Comparison of ENCODE assay signal across 12 cellular contexts in genomic region chr6:90079555-90080490, GRCh38.
DNase-seq lines count a peak whose midpoint lies in the region; ATAC-seq, FAIRE-seq and TF ChIP-seq lines count a peak whose summit lies in the region.
"Had no signal": no experiment of that assay in that cellular context is flagged by ENCODE, and none has a peak within 500 bp of the region (broad histone marks: within the 10 kb centered on the region; RNA-seq: fewer than 3 reads in every experiment).

No MANE protein-coding gene starts in this region.

- peak overlapping the region; percentile 69 for H3K4me2 ChIP-seq in OCI-LY1 (ENCODE audit: low read length)

- 0 out of 2 replicates have a peak, but pooled peaks cover 3% of the 10 kb centered on the region for H4K20me1 ChIP-seq in OCI-LY1 (ENCODE audit: insufficient read depth, low read length)

- H3K4me3 ChIP-seq in OCI-LY1 (ENCODE audit: low read depth, low read length, poor library complexity, severe bottlenecking) = peak overlapping the region; percentile 50

- no peak for TF ChIP-seq CTCF in OCI-LY1 (IDR thresholded peaks at IDR 0.05; ENCODE audit: low read length)
- TF ChIP-seq CTCF in activated CD8-positive, alpha-beta T cell treated with anti-CD3 and anti-CD28 coated beads for 36 hours (IDR thresholded peaks at IDR 0.05) = no peak

- H3K4me3 Mint-ChIP-seq in activated CD8-positive, alpha-beta T cell treated with anti-CD3 and anti-CD28 coated beads for 36 hours = peak overlapping the region; percentile 96

- H3K9me3 Mint-ChIP-seq in activated CD8-positive, alpha-beta T cell treated with anti-CD3 and anti-CD28 coated beads for 36 hours = no peaks in the 10 kb centered on the region
- H3K9me3 Mint-ChIP-seq: CD14-positive monocyte had no signal

- H3K4me1 Mint-ChIP-seq in activated CD8-positive, alpha-beta T cell treated with anti-CD3 and anti-CD28 coated beads for 36 hours (ENCODE audit: low read depth) = peaks cover 70% of the 10 kb centered on the region

- peak; percentile 49 for FAIRE-seq in islet of Langerhans (lab: Jason Lieb, UNC)

- peak overlapping the region; percentile 52 for H3K9ac ChIP-seq in OCI-LY1 (ENCODE audit: low read length)

- H3K79me2 ChIP-seq in OCI-LY1 (ENCODE audit: insufficient read depth, low read length) = peaks cover 97% of the 10 kb centered on the region

- peaks cover 58% of the 10 kb centered on the region; the same call in 1 of the 2 replicates for H3K36me3 ChIP-seq in OCI-LY1 (ENCODE audit: insufficient read depth, low read length)

- no peaks in the 10 kb centered on the region for H3K27me3 Mint-ChIP-seq in activated CD8-positive, alpha-beta T cell treated with anti-CD3 and anti-CD28 coated beads for 36 hours

- peaks cover 100% of the 10 kb centered on the region for H3K4me1 ChIP-seq in OCI-LY1 (ENCODE audit: insufficient read depth, low read length, severe bottlenecking)
- H3K4me1 ChIP-seq: foreskin keratinocyte had no signal

- peak; percentile 85 for DNase-seq in activated CD8-positive, alpha-beta T cell treated with anti-CD3 and anti-CD28 coated beads for 36 hours
- DNase-seq in stimulated activated CD8-positive, alpha-beta memory T cell treated with anti-CD3 and anti-CD28 coated beads, Interleukin-15, amount 100 ng/mL, for 48 hours (ENCODE audit: low read depth in 2 of 2) = peak; percentile 44 to 54
- DNase-seq in superior temporal gyrus (ENCODE audit: extremely low spot score) (no peak), NCI-H2227 treated with DMSO at 0.1 percent for 48 hours (lab: John Stamatoyannopoulos, UW) (no peak)
- DNase-seq: aorta, foreskin keratinocyte, NCI-H1048, right cardiac atrium had no signal

- 0 out of 2 replicates have a peak, but pooled peaks cover 5% of the 10 kb centered on the region for H3F3A ChIP-seq in OCI-LY1 (ENCODE audit: insufficient read depth, low read length)

- H3K36me3 Mint-ChIP-seq in activated CD8-positive, alpha-beta T cell treated with anti-CD3 and anti-CD28 coated beads for 36 hours (ENCODE audit: low read depth) = peaks cover 60% of the 10 kb centered on the region
- H3K36me3 Mint-ChIP-seq: CD14-positive monocyte had no signal

- no peak overlapping the region for H2AFZ ChIP-seq in OCI-LY1 (ENCODE audit: low read length)

- no peaks in the 10 kb centered on the region for H3K27me3 ChIP-seq in OCI-LY1 (ENCODE audit: insufficient read depth, low read length)
- H3K27me3 ChIP-seq: foreskin keratinocyte had no signal

- H3K9me2 ChIP-seq in OCI-LY1 (ENCODE audit: low read depth, low read length) = no peaks in the 10 kb centered on the region

- ATAC-seq in activated CD8-positive, alpha-beta T cell treated with anti-CD3 and anti-CD28 coated beads for 36 hours = peak; percentile 22
- no peak for ATAC-seq in HG03139 (IDR thresholded peaks at IDR 0.05; ENCODE audit: unreplicated experiment)
- ATAC-seq: foreskin keratinocyte, right cardiac atrium had no signal

- POLR2A ChIA-PET in activated CD8-positive, alpha-beta T cell treated with anti-CD3 and anti-CD28 coated beads for 36 hours (lab: Charles Lee) = interaction anchor here (0.5 to 1.5 kb wide), 27 partner anchors 11 to 394 kb away, joined by 3 to 13 read pairs (median 4); no protein-coding TSS in a partner anchor

- H3K27ac ChIP-seq in OCI-LY1 (ENCODE audit: low read depth, low read length, poor library complexity, severe bottlenecking) = peak overlapping the region; percentile 72
- H3K27ac ChIP-seq: foreskin keratinocyte had no signal

- H3K27ac Mint-ChIP-seq in activated CD8-positive, alpha-beta T cell treated with anti-CD3 and anti-CD28 coated beads for 36 hours = peak overlapping the region; percentile 99
- H3K27ac Mint-ChIP-seq: CD14-positive monocyte had no signal

- CTCF ChIA-PET in activated CD8-positive, alpha-beta T cell treated with anti-CD3 and anti-CD28 coated beads for 36 hours (lab: Charles Lee) = interaction anchor here (0.6 to 1.8 kb wide), 6 partner anchors 30 to 193 kb away, joined by 3 to 5 read pairs (median 3); no protein-coding TSS in a partner anchor

- no peaks in the 10 kb centered on the region for H3K9me3 ChIP-seq in OCI-LY1 (ENCODE audit: low read length)

- intact Hi-C loops in activated CD8-positive, alpha-beta T cell treated with anti-CD3 and anti-CD28 coated beads for 36 hours (cut with micrococcal nuclease) = loop anchor here (1.0 to 5.0 kb wide), 8 partner anchors 29 to 392 kb away; no protein-coding TSS in a partner anchor

Comparison
In these comparisons a context has a peak if more than half of its experiments do, and no peak if none do; other contexts are left out.
1. DNase-seq: peak in activated CD8-positive, alpha-beta T cell treated with anti-CD3 and anti-CD28 coated beads for 36 hours (single experiment) and stimulated activated CD8-positive, alpha-beta memory T cell treated with anti-CD3 and anti-CD28 coated beads, Interleukin-15, amount 100 ng/mL, for 48 hours (2 of 2); none in superior temporal gyrus (single experiment) and NCI-H2227 treated with DMSO at 0.1 percent for 48 hours (single experiment).